Comparison of ENCODE assay signal across 25 cellular contexts in the genomic region with DNA sequence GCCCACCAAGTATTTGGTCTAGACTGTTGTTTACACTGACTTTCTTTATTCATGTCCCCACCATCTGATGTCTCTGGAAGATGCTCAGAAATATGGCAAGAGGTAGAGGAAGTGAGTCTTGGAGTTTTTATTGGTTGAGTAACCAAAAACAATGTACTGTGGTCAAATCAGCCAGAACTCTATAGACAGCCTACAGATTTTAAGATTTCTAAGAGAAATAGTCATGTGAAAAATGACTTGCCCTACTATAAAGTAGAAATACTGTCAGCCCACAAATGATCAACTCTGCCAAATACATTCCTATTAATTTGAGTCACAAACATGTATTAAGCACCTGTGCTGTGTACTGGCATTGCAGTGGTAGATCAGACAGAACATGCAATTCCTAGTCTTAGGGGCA.
DNase-seq lines count a peak whose midpoint lies in the region; ATAC-seq, FAIRE-seq and TF ChIP-seq lines count a peak whose summit lies in the region.
"Had no signal": no experiment of that assay in that cellular context is flagged by ENCODE, and none has a peak within 500 bp of the region (broad histone marks: within the 10 kb centered on the region; RNA-seq: fewer than 3 reads in every experiment).

No MANE protein-coding gene starts in this region.

- H3K9me2 ChIP-seq in GM23248 (ENCODE audit: insufficient read depth) = no peaks in the 10 kb centered on the region

- no peak for ATAC-seq in activated naive CD4-positive, alpha-beta T cell treated with anti-CD3 and anti-CD28 coated beads, Interleukin-2, amount 50 U/mL, for 72 hours
- ATAC-seq: HCT116, sciatic nerve had no signal

- no peak overlapping the region for H3K4me3 Mint-ChIP-seq in astrocyte (ENCODE audit: unreplicated experiment)
- H3K4me3 Mint-ChIP-seq: T-helper 1 cell treated with Interleukin-12 subunit alpha and Interleukin-12 subunit beta and Interleukin-4 antibody, amounts not matched to agents 30 μg/mL and 1 μg/mL, for 36 hours had no signal

- DNase-seq in EL (peak; percentile 40), GM23248 (peak; percentile 15), astrocyte (ENCODE audit: low read depth) (peak; percentile 61), keratinocyte (ENCODE audit: low read depth, low spot score) (peak; percentile 26), posterior vena cava (ENCODE audit: low spot score) (no peak), NCI-H2081 treated with DMSO at 0.1 percent for 48 hours (lab: John Stamatoyannopoulos, UW) (no peak)
- no peak for DNase-seq in activated T-cell treated with anti-CD3 and anti-CD28 coated beads, Interleukin-2, amount 50 U/mL, for 48 hours
- DNase-seq in activated naive CD4-positive, alpha-beta T cell treated with anti-CD3 and anti-CD28 coated beads, Interleukin-2, amount 50 U/mL, for 72 hours (ENCODE audit: low spot score in 2 of 2) = no peak
- DNase-seq: activated CD4-positive, alpha-beta T cell treated with anti-CD3 and anti-CD28 coated beads, Interleukin-2, amount 50 U/mL, for 4 hours; activated naive CD4-positive, alpha-beta T cell treated with Interleukin-2 at 50 U/mL for 16 hours; anterior cingulate cortex; DMS79; effector CD4-positive, alpha-beta T cell; islet precursor cell; KBM-7; NCI-H1105; SIG-M5; stimulated activated naive CD4-positive, alpha-beta T cell treated with Interleukin-2 at 50 U/mL for 16 hours; tibial artery; WERI-Rb-1 had no signal

- no peaks in the 10 kb centered on the region for H3K36me3 ChIP-seq in GM23248 (ENCODE audit: low read depth)
- H3K36me3 ChIP-seq in astrocyte (ENCODE audit: insufficient read depth, low read length) = no peaks in the 10 kb centered on the region
- H3K36me3 ChIP-seq in keratinocyte (ENCODE audit: control insufficient read depth in 2 of 2, extremely low read depth in 1 of 2, insufficient read depth in 2 of 2, low read length in 2 of 2) = no peaks in the 10 kb centered on the region
- H3K36me3 ChIP-seq: tibial artery, WERI-Rb-1 had no signal

- H3K27ac ChIP-seq in GM23248 (no peak overlapping the region), astrocyte (ENCODE audit: low read depth, low read length) (no peak overlapping the region), keratinocyte (ENCODE audit: control insufficient read depth, insufficient read depth, low read length) (no peak overlapping the region)
- H3K27ac ChIP-seq: hepatocyte, HL-60, tibial artery, WERI-Rb-1 had no signal

- no peaks in the 10 kb centered on the region for H3K36me3 Mint-ChIP-seq in astrocyte (ENCODE audit: low read depth, unreplicated experiment)
- H3K36me3 Mint-ChIP-seq in activated naive CD4-positive, alpha-beta T cell treated with anti-CD3 and anti-CD28 coated beads, Interleukin-2, amount 50 U/mL, for 72 hours = no peaks in the 10 kb centered on the region

- H3K9ac ChIP-seq in GM23248 (no peak overlapping the region), astrocyte (ENCODE audit: low read length) (no peak overlapping the region), keratinocyte (ENCODE audit: control insufficient read depth, extremely low read depth, insufficient read depth, low read length) (no peak overlapping the region)

- H3K79me2 ChIP-seq in GM23248 (ENCODE audit: insufficient read depth) = no peaks in the 10 kb centered on the region
- H3K79me2 ChIP-seq in astrocyte (ENCODE audit: insufficient read depth, low read length) = no peaks in the 10 kb centered on the region
- H3K79me2 ChIP-seq in keratinocyte (ENCODE audit: control insufficient read depth, insufficient read depth, low read length) = no peaks in the 10 kb centered on the region
- H3K79me2 ChIP-seq: hepatocyte had no signal

- no peak overlapping the region for H2AFZ ChIP-seq in GM23248
- H2AFZ ChIP-seq in astrocyte (ENCODE audit: low read depth, low read length) = no peak overlapping the region
- H2AFZ ChIP-seq in keratinocyte (ENCODE audit: control insufficient read depth, low read length) = no peak overlapping the region
- H2AFZ ChIP-seq: hepatocyte had no signal

- TF ChIP-seq CTCF in astrocyte (IDR thresholded peaks at IDR 0.05; ENCODE audit: insufficient read depth, low read depth, low read length) (no peak), keratinocyte (optimal IDR thresholded peaks at IDR 0.05 in 1 of 3, IDR thresholded peaks at IDR 0.05 in 1 of 3, conservative IDR thresholded peaks at IDR 0.05 in 1 of 3; ENCODE audit: extremely low read depth in 1 of 3, insufficient read depth in 2 of 3, low read length in 3 of 3) (no peak)

- FAIRE-seq in astrocyte (lab: Jason Lieb, UNC) (peak; percentile 45), keratinocyte (lab: Jason Lieb, UNC) (peak; percentile 62)

- peaks cover 3% of the 10 kb centered on the region for H3K27me3 Mint-ChIP-seq in astrocyte (ENCODE audit: low read depth, unreplicated experiment)

- dilution Hi-C loops in keratinocyte (cut with MboI; ENCODE audit: extremely low pct_ligation_motif_present, low sequenced_read_pairs) = no loop called here

- peaks cover 10% of the 10 kb centered on the region; the same call in 1 of the 2 replicates for H3F3A ChIP-seq in GM23248 (ENCODE audit: insufficient read depth)

- no peaks in the 10 kb centered on the region for H3K9me3 ChIP-seq in GM23248 (ENCODE audit: low read depth)
- no peaks in the 10 kb centered on the region for H3K9me3 ChIP-seq in astrocyte (ENCODE audit: insufficient read depth, low read depth, low read length)
- no peaks in the 10 kb centered on the region for H3K9me3 ChIP-seq in keratinocyte (ENCODE audit: control insufficient read depth, low read depth, low read length)
- H3K9me3 ChIP-seq: tibial artery had no signal

- H4K20me1 ChIP-seq in GM23248 (ENCODE audit: insufficient read depth) = no peaks in the 10 kb centered on the region
- H4K20me1 ChIP-seq in astrocyte (ENCODE audit: insufficient read depth, low read length) = no peaks in the 10 kb centered on the region
- no peaks in the 10 kb centered on the region for H4K20me1 ChIP-seq in keratinocyte (ENCODE audit: control insufficient read depth, extremely low read depth, insufficient read depth, low read length)

- in situ Hi-C loops in GM23248 (cut with MboI) = loop anchor here (25.0 kb wide), 2 partner anchors 430 to 1305 kb away; a partner anchor contains a TSS

- H3K4me1 ChIP-seq in GM23248 (ENCODE audit: insufficient read depth) (peaks cover 15% of the 10 kb centered on the region; the same call in 1 of the 2 replicates), astrocyte (ENCODE audit: insufficient read depth, low read length) (no peaks in the 10 kb centered on the region), keratinocyte (ENCODE audit: control insufficient read depth, extremely low read depth, insufficient read depth, low read length) (peaks cover 12% of the 10 kb centered on the region)

- no peak overlapping the region for H3K4me2 ChIP-seq in GM23248 (ENCODE audit: unreplicated experiment)
- no peak overlapping the region for H3K4me2 ChIP-seq in astrocyte (ENCODE audit: low read length)
- H3K4me2 ChIP-seq in keratinocyte (ENCODE audit: control insufficient read depth, extremely low read depth, insufficient read depth, low read depth, low read length) = no peak overlapping the region
- H3K4me2 ChIP-seq: hepatocyte had no signal

- H3K4me1 Mint-ChIP-seq in astrocyte (ENCODE audit: low read depth, unreplicated experiment) = peaks cover 5% of the 10 kb centered on the region

- intact Hi-C loops in posterior vena cava (cut with DNase I) = no loop called here

- H3K27me3 ChIP-seq in GM23248 (replicated peaks; ENCODE audit: insufficient read depth) (no peaks in the 10 kb centered on the region), astrocyte (ENCODE audit: insufficient read depth, low read length) (no peaks in the 10 kb centered on the region), keratinocyte (ENCODE audit: control insufficient read depth, extremely low read depth, insufficient read depth, low read length) (no peaks in the 10 kb centered on the region)
- H3K27me3 ChIP-seq: hepatocyte, tibial artery had no signal

- H3K9me1 ChIP-seq in keratinocyte (ENCODE audit: control insufficient read depth, extremely low read depth, insufficient read depth, low read length) = no peaks in the 10 kb centered on the region

- no peak overlapping the region for H3K4me3 ChIP-seq in GM23248
- H3K4me3 ChIP-seq in astrocyte (ENCODE audit: insufficient read depth, low read depth, low read length) = no peak overlapping the region
- H3K4me3 ChIP-seq in keratinocyte (ENCODE audit: control insufficient read depth in 2 of 3, extremely low read depth in 1 of 3, insufficient read depth in 2 of 3, low read depth in 1 of 3, low read length in 3 of 3) = no peak overlapping the region
- H3K4me3 ChIP-seq: hepatocyte, tibial artery had no signal

- no peak overlapping the region for H3K27ac Mint-ChIP-seq in astrocyte (ENCODE audit: unreplicated experiment)
- H3K27ac Mint-ChIP-seq in activated naive CD4-positive, alpha-beta T cell treated with anti-CD3 and anti-CD28 coated beads, Interleukin-2, amount 50 U/mL, for 72 hours = no peak overlapping the region
- H3K27ac Mint-ChIP-seq: T-helper 1 cell treated with Interleukin-12 subunit alpha and Interleukin-12 subunit beta and Interleukin-4 antibody, amounts not matched to agents 30 μg/mL and 1 μg/mL, for 36 hours had no signal

- H3K9me3 Mint-ChIP-seq in astrocyte (ENCODE audit: unreplicated experiment) = peaks cover 4% of the 10 kb centered on the region
- peaks cover 0 to 4% of the 10 kb centered on the region in 2 donors for H3K9me3 Mint-ChIP-seq in activated naive CD4-positive, alpha-beta T cell treated with anti-CD3 and anti-CD28 coated beads, Interleukin-2, amount 50 U/mL, for 72 hours
- H3K9me3 Mint-ChIP-seq: T-helper 1 cell treated with Interleukin-12 subunit alpha and Interleukin-12 subunit beta and Interleukin-4 antibody, amounts not matched to agents 30 μg/mL and 1 μg/mL, for 36 hours had no signal

Comparison
In these comparisons a context has a peak if more than half of its experiments do, and no peak if none do; other contexts are left out.
1. DNase-seq: peak in EL (single experiment), GM23248 (single experiment), astrocyte (single experiment) and keratinocyte (single experiment); none in activated T-cell treated with anti-CD3 and anti-CD28 coated beads, Interleukin-2, amount 50 U/mL, for 48 hours (0 of 2), posterior vena cava (single experiment), activated naive CD4-positive, alpha-beta T cell treated with anti-CD3 and anti-CD28 coated beads, Interleukin-2, amount 50 U/mL, for 72 hours (0 of 2) and NCI-H2081 treated with DMSO at 0.1 percent for 48 hours (single experiment).